In genomic region chr12:110444455-110444854, GRCh38 we compare ENCODE assay signal across 22 cellular contexts.
"Had no signal": no experiment of that assay in that cellular context is flagged by ENCODE, and none has a peak within 500 bp of the region (broad histone marks: within the 10 kb centered on the region; RNA-seq: fewer than 3 reads in every experiment).

No MANE protein-coding gene starts in this region.

- H3K9ac ChIP-seq: parathyroid adenoma had no signal

- H3K27ac Mint-ChIP-seq: type B pancreatic cell had no signal

- H3K9me3 Mint-ChIP-seq: activated CD4-positive, alpha-beta T cell treated with anti-CD3 and anti-CD28 coated beads, Interleukin-2, amount 10 ng/mL, durations not matched to agents 24 days and 14 days; nephron; stimulated activated effector memory CD8-positive, alpha-beta T cell treated with anti-CD3 and anti-CD28 coated beads, Interleukin-12 subunit alpha, Interleukin-12 subunit beta, amount 100 ng/mL, for 72 hours; type B pancreatic cell had no signal

- H2AFZ ChIP-seq: parathyroid adenoma had no signal

- H3K27me3 ChIP-seq: breast epithelium, colonic mucosa, esophagus muscularis mucosa, gastrocnemius medialis, right lobe of liver, testis had no signal

- H3K36me3 ChIP-seq: breast epithelium had no signal

- H3K4me3 Mint-ChIP-seq: stimulated activated effector memory CD8-positive, alpha-beta T cell treated with anti-CD3 and anti-CD28 coated beads, Interleukin-12 subunit alpha, Interleukin-12 subunit beta, amount 100 ng/mL, for 72 hours; type B pancreatic cell had no signal

- H3K9me3 ChIP-seq: breast epithelium, colonic mucosa, esophagus muscularis mucosa, gastrocnemius medialis, right lobe of liver, testis had no signal

- H3K4me1 ChIP-seq: breast epithelium, parathyroid adenoma had no signal

- H3K4me3 ChIP-seq: breast epithelium, colonic mucosa, esophagus muscularis mucosa, gastrocnemius medialis, right lobe of liver, skin epidermis, testis had no signal

- ATAC-seq: gastrocnemius medialis; left cardiac atrium; right lobe of liver; stimulated activated effector memory CD8-positive, alpha-beta T cell treated with anti-CD3 and anti-CD28 coated beads, Interleukin-12 subunit alpha, Interleukin-12 subunit beta, amount 100 ng/mL, for 72 hours had no signal

- DNase-seq: activated CD4-positive, alpha-beta T cell treated with anti-CD3 and anti-CD28 coated beads, Interleukin-2, amount 10 ng/mL, durations not matched to agents 24 days and 14 days; activated effector memory CD4-positive, alpha-beta T cell treated with Interleukin-2 at 50 U/mL for 16 hours; activated naive CD4-positive, alpha-beta T cell treated with anti-CD3 and anti-CD28 coated beads, Interleukin-2, amount 50 U/mL, for 16 hours; activated T-cell treated with anti-CD3 and anti-CD28 coated beads, Interleukin-2, amount 50 U/mL, for 48 hours; colonic mucosa; gastrocnemius medialis; hypothalamus; left cardiac atrium; midbrain; nucleus accumbens; right lobe of liver; Right ventricle myocardium superior; stimulated activated CD4-positive, alpha-beta T cell treated with anti-CD3 and anti-CD28 coated beads, Interleukin-1b, Interleukin-23, amount 100 ng/mL, for 48 hours; SW 1271; testis had no signal

- H3K27ac ChIP-seq: breast epithelium, colonic mucosa, esophagus muscularis mucosa, gastrocnemius medialis, parathyroid adenoma, right lobe of liver, skin epidermis, testis had no signal

- H3K27me3 Mint-ChIP-seq: activated CD4-positive, alpha-beta T cell treated with anti-CD3 and anti-CD28 coated beads, Interleukin-2, amount 10 ng/mL, durations not matched to agents 24 days and 14 days; type B pancreatic cell had no signal
